ENCODE assay signal across 12 cellular contexts in genomic region chr10:100847440-100847839, GRCh38.
A peak's percentile ranks its signal among the peaks of the same experiment; 100 is the strongest.
DNase-seq lines count a peak whose midpoint lies in the region; ATAC-seq and TF ChIP-seq lines count a peak whose summit lies in the region.
"Had no signal": no experiment of that assay in that cellular context is flagged by ENCODE, and none has a peak within 500 bp of the region (broad histone marks: within the 10 kb centered on the region; RNA-seq: fewer than 3 reads in every experiment).

No MANE protein-coding gene starts in this region.

- DNase-seq in Caki2 (ENCODE audit: low read depth) = peak; percentile 34
- peak; percentile 66 for DNase-seq in HT1080 (ENCODE audit: low read depth)
- DNase-seq in activated T-helper 2 cell treated with anti-CD3 and anti-CD28 coated beads, Interferon-gamma antibody, Interleukin-2, Interleukin-4, amounts not matched to agents 10 μg/mL and 5 μg/mL and 100 μg/mL, durations not matched to agents 14 hours and 24 hours and 36 hours (ENCODE audit: low spot score) = no peak
- peak; percentile 76 to 79 for DNase-seq in stimulated activated CD4-positive, alpha-beta T cell treated with anti-CD3 and anti-CD28 coated beads, Interleukin-15, amount 100 ng/mL, for 48 hours (ENCODE audit: low read depth in 2 of 2)
- DNase-seq in type B pancreatic cell (ENCODE audit: extremely low spot score, unreplicated experiment) = no peak
- DNase-seq in NCI-H1092 (lab: John Stamatoyannopoulos, UW) = no peak
- no peak for DNase-seq in COLO829 (ENCODE audit: low spot score)
- DNase-seq: COR-L47, erythroblast, NCI-H1930, Peyer's patch had no signal

- H3K36me3 Mint-ChIP-seq in activated T-helper 2 cell treated with anti-CD3 and anti-CD28 coated beads, Interferon-gamma antibody, Interleukin-2, Interleukin-4, amounts not matched to agents 10 μg/mL and 5 μg/mL and 100 μg/mL, durations not matched to agents 14 hours and 24 hours and 36 hours (ENCODE audit: low read depth) = no peaks in the 10 kb centered on the region
- H3K36me3 Mint-ChIP-seq in type B pancreatic cell = no peaks in the 10 kb centered on the region

- intact Hi-C loops in activated T-helper 2 cell treated with anti-CD3 and anti-CD28 coated beads, Interferon-gamma antibody, Interleukin-2, Interleukin-4, amounts not matched to agents 10 μg/mL and 5 μg/mL and 100 μg/mL, durations not matched to agents 14 hours and 24 hours and 36 hours (cut with micrococcal nuclease) = loop anchor here (2.0 to 5.0 kb wide), 2 partner anchors 19 to 65 kb away; partner anchors contain the start of gene SLF2

- TF ChIP-seq CTCF in type B pancreatic cell (conservative IDR thresholded peaks at IDR 0.05) = no peak

- H3K4me3 Mint-ChIP-seq in activated T-helper 2 cell treated with anti-CD3 and anti-CD28 coated beads, Interferon-gamma antibody, Interleukin-2, Interleukin-4, amounts not matched to agents 10 μg/mL and 5 μg/mL and 100 μg/mL, durations not matched to agents 14 hours and 24 hours and 36 hours (ENCODE audit: low read depth) = no peak overlapping the region
- H3K4me3 Mint-ChIP-seq in type B pancreatic cell = no peak overlapping the region

- in situ Hi-C loops in Caki2 (cut with HindIII; ENCODE audit: low pct_unique_long_range_greater_than_20kb, low sequenced_read_pairs) = no loop called here

- H3K27ac Mint-ChIP-seq in activated T-helper 2 cell treated with anti-CD3 and anti-CD28 coated beads, Interferon-gamma antibody, Interleukin-2, Interleukin-4, amounts not matched to agents 10 μg/mL and 5 μg/mL and 100 μg/mL, durations not matched to agents 14 hours and 24 hours and 36 hours = peak overlapping the region; percentile 56
- H3K27ac Mint-ChIP-seq in type B pancreatic cell = no peak overlapping the region

- peaks cover 25% of the 10 kb centered on the region for H3K4me1 Mint-ChIP-seq in activated T-helper 2 cell treated with anti-CD3 and anti-CD28 coated beads, Interferon-gamma antibody, Interleukin-2, Interleukin-4, amounts not matched to agents 10 μg/mL and 5 μg/mL and 100 μg/mL, durations not matched to agents 14 hours and 24 hours and 36 hours (ENCODE audit: low read depth)
- H3K4me1 Mint-ChIP-seq in type B pancreatic cell (ENCODE audit: unreplicated experiment) = no peaks in the 10 kb centered on the region

- ATAC-seq in GM19351 (IDR thresholded peaks at IDR 0.05; ENCODE audit: unreplicated experiment) = no peak

- H3K9me3 Mint-ChIP-seq in activated T-helper 2 cell treated with anti-CD3 and anti-CD28 coated beads, Interferon-gamma antibody, Interleukin-2, Interleukin-4, amounts not matched to agents 10 μg/mL and 5 μg/mL and 100 μg/mL, durations not matched to agents 14 hours and 24 hours and 36 hours = no peaks in the 10 kb centered on the region
- no peaks in the 10 kb centered on the region for H3K9me3 Mint-ChIP-seq in type B pancreatic cell

- H3K27me3 Mint-ChIP-seq in activated T-helper 2 cell treated with anti-CD3 and anti-CD28 coated beads, Interferon-gamma antibody, Interleukin-2, Interleukin-4, amounts not matched to agents 10 μg/mL and 5 μg/mL and 100 μg/mL, durations not matched to agents 14 hours and 24 hours and 36 hours (ENCODE audit: low read depth) = peaks cover 36% of the 10 kb centered on the region
- peaks cover 73% of the 10 kb centered on the region for H3K27me3 Mint-ChIP-seq in type B pancreatic cell

Comparison
In these comparisons a context has a peak if more than half of its experiments do, and no peak if none do; other contexts are left out.
1. DNase-seq: peak in Caki2 (single experiment), HT1080 (single experiment) and stimulated activated CD4-positive, alpha-beta T cell treated with anti-CD3 and anti-CD28 coated beads, Interleukin-15, amount 100 ng/mL, for 48 hours (2 of 2); none in activated T-helper 2 cell treated with anti-CD3 and anti-CD28 coated beads, Interferon-gamma antibody, Interleukin-2, Interleukin-4, amounts not matched to agents 10 μg/mL and 5 μg/mL and 100 μg/mL, durations not matched to agents 14 hours and 24 hours and 36 hours (single experiment), type B pancreatic cell (single experiment), NCI-H1092 (single experiment) and COLO829 (single experiment).